12 cellular contexts compared by ENCODE assay signal in genomic region chr10:42543840-42544372, GRCh38.
"Had no signal": no experiment of that assay in that cellular context is flagged by ENCODE, and none has a peak within 500 bp of the region (broad histone marks: within the 10 kb centered on the region; RNA-seq: fewer than 3 reads in every experiment).

No MANE protein-coding gene starts in this region.

- H3K27ac Mint-ChIP-seq: activated B cell treated with CpG ODN at 0.5 μM for 24 hours; activated CD4-positive, alpha-beta T cell treated with anti-CD3 and anti-CD28 coated beads, Interleukin-2, amount 10 ng/mL, durations not matched to agents 7 days and 5 days; activated naive CD4-positive, alpha-beta T cell treated with anti-CD3 and anti-CD28 coated beads, Interleukin-2, amount 50 U/mL, for 24 hours; memory B cell; nephron progenitor cell; stimulated activated naive CD8-positive, alpha-beta T cell treated with anti-CD3 and anti-CD28 coated beads, Interleukin-15, amount 100 ng/mL, for 72 hours had no signal

- H3K27ac ChIP-seq: coronary artery, ovary had no signal

- H3K4me3 ChIP-seq: coronary artery, ovary had no signal

- H3K4me3 Mint-ChIP-seq: activated B cell treated with CpG ODN at 0.5 μM for 24 hours; activated CD4-positive, alpha-beta T cell treated with anti-CD3 and anti-CD28 coated beads, Interleukin-2, amount 10 ng/mL, durations not matched to agents 7 days and 5 days; activated naive CD4-positive, alpha-beta T cell treated with anti-CD3 and anti-CD28 coated beads, Interleukin-2, amount 50 U/mL, for 24 hours; immature natural killer cell; memory B cell; nephron progenitor cell; stimulated activated naive CD8-positive, alpha-beta T cell treated with anti-CD3 and anti-CD28 coated beads, Interleukin-15, amount 100 ng/mL, for 72 hours had no signal

- H3K27me3 Mint-ChIP-seq: activated B cell treated with CpG ODN at 0.5 μM for 24 hours; activated CD4-positive, alpha-beta T cell treated with anti-CD3 and anti-CD28 coated beads, Interleukin-2, amount 10 ng/mL, durations not matched to agents 7 days and 5 days; activated naive CD4-positive, alpha-beta T cell treated with anti-CD3 and anti-CD28 coated beads, Interleukin-2, amount 50 U/mL, for 24 hours; memory B cell; stimulated activated naive CD8-positive, alpha-beta T cell treated with anti-CD3 and anti-CD28 coated beads, Interleukin-15, amount 100 ng/mL, for 72 hours had no signal

- H3K27me3 ChIP-seq: ovary had no signal

- DNase-seq: activated B cell treated with CpG ODN at 0.5 μM for 24 hours; activated CD4-positive, alpha-beta T cell treated with anti-CD3 and anti-CD28 coated beads, Interleukin-2, amount 10 ng/mL, durations not matched to agents 7 days and 5 days; effector memory CD4-positive, alpha-beta T cell; immature natural killer cell; nephron progenitor cell; ovary; stimulated activated CD4-positive, alpha-beta T cell treated with anti-CD3 and anti-CD28 coated beads, Interleukin-4, amount 100 ng/mL, for 4 hours; stimulated activated naive CD8-positive, alpha-beta T cell treated with anti-CD3 and anti-CD28 coated beads, Interleukin-15, amount 100 ng/mL, for 72 hours; T-helper 9 cell had no signal

- H3K36me3 ChIP-seq: ovary had no signal

- H3K4me1 Mint-ChIP-seq: nephron progenitor cell had no signal

- ATAC-seq: stimulated activated naive CD8-positive, alpha-beta T cell treated with anti-CD3 and anti-CD28 coated beads, Interleukin-15, amount 100 ng/mL, for 72 hours had no signal
